20 cellular contexts compared by ENCODE assay signal in the genomic region with DNA sequence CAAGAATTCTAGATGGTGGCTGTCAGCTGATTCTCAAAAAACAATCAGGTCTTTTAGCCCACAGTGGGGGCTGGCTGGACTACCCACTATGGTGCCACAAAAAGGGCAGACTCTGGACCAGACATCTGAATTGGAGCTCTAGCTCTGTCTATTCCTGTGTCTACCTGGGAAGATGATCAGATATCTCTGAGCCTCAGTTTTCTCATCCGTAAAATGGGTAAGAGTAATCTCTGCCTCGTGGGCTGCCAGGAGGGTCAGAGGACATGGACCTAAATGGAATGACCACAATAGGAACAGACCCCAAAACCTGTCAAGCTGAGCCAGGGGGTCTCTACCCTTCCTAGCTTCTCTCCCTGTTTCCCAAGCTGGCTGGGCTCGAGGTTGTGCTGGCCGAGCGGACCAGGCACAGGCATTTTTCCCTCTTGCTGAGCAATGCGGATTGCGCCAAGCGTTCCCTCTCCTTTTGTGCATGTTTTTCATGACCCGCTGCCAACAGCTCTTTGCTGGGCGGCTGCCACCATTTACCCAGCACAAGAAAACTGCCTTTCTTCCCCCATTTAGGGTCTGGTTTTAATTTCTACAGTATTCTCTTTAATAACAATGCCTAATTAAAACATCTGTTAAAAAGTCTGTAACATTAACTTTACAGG.
DNase-seq lines count a peak whose midpoint lies in the region; ATAC-seq and TF ChIP-seq lines count a peak whose summit lies in the region.
"Had no signal": no experiment of that assay in that cellular context is flagged by ENCODE, and none has a peak within 500 bp of the region (broad histone marks: within the 10 kb centered on the region; RNA-seq: fewer than 3 reads in every experiment).

No MANE protein-coding gene starts in this region.

- DNase-seq in C1 segment of cervical spinal cord (lab: John Stamatoyannopoulos, UW) (peak in 12 of 14 donors; percentile 3 to 71 (median 44)), anterior cingulate cortex (lab: John Stamatoyannopoulos, UW) (peak in 51 of 58 donors; percentile 8 to 81 (median 58)), fibroblast of peridontal ligament (ENCODE audit: extremely low read depth) (peak; percentile 14), occipital lobe (lab: John Stamatoyannopoulos, UW) (peak; percentile 48), nephron progenitor cell (no peak), glutamatergic neuron (no peak), DMS114 treated with DMSO at 0.1 percent for 48 hours (lab: John Stamatoyannopoulos, UW; ENCODE audit: unreplicated experiment) (no peak)
- DNase-seq in stimulated activated naive CD8-positive, alpha-beta T cell treated with anti-CD3 and anti-CD28 coated beads, Interleukin-15, Interleukin-2, amounts not matched to agents 100 U/mL and 50 U/mL, for 24 hours: no peak
- DNase-seq: activated CD8-positive, alpha-beta memory T cell treated with anti-CD3 and anti-CD28 coated beads, Interleukin-2, amount 10 ng/mL, durations not matched to agents 7 days and 5 days; activated effector memory CD4-positive, alpha-beta T cell treated with Interleukin-2 at 50 U/mL for 16 hours; effector CD4-positive, alpha-beta T cell; foreskin keratinocyte; GDM1; H9; Kasumi-1; mammary epithelial cell; natural killer cell; stomach had no signal

- TF ChIP-seq CTCF in nephron progenitor cell (IDR thresholded peaks at IDR 0.05) (no peak), glutamatergic neuron (IDR thresholded peaks at IDR 0.05; ENCODE audit: partially characterized antibody, unreplicated experiment) (no peak)

- no peak for ATAC-seq in stimulated activated naive CD8-positive, alpha-beta T cell treated with anti-CD3 and anti-CD28 coated beads, Interleukin-15, Interleukin-2, amounts not matched to agents 100 U/mL and 50 U/mL, for 24 hours
- ATAC-seq: activated CD4-positive, CD25-positive, alpha-beta regulatory T cell treated with anti-CD3 and anti-CD28 coated beads, Interleukin-2, amount 50 U/mL, for 24 hours; activated CD8-positive, alpha-beta memory T cell treated with anti-CD3 and anti-CD28 coated beads, Interleukin-2, amount 10 ng/mL, durations not matched to agents 7 days and 5 days; foreskin keratinocyte; natural killer cell had no signal

- H3K4me1 Mint-ChIP-seq in nephron progenitor cell (peaks cover 12% of the 10 kb centered on the region), glutamatergic neuron (ENCODE audit: low read depth, unreplicated experiment) (no peaks in the 10 kb centered on the region)

- H3K4me3 Mint-ChIP-seq in nephron progenitor cell (no peak overlapping the region), glutamatergic neuron (ENCODE audit: unreplicated experiment) (no peak overlapping the region)
- H3K4me3 Mint-ChIP-seq: activated CD8-positive, alpha-beta memory T cell treated with anti-CD3 and anti-CD28 coated beads, Interleukin-2, amount 10 ng/mL, durations not matched to agents 7 days and 5 days; brain; H9; natural killer cell had no signal

- H3K27ac Mint-ChIP-seq in nephron progenitor cell (no peak overlapping the region), glutamatergic neuron (ENCODE audit: unreplicated experiment) (no peak overlapping the region)
- H3K27ac Mint-ChIP-seq: activated CD8-positive, alpha-beta memory T cell treated with anti-CD3 and anti-CD28 coated beads, Interleukin-2, amount 10 ng/mL, durations not matched to agents 7 days and 5 days; brain; H9; natural killer cell had no signal

- H3K36me3 Mint-ChIP-seq in nephron progenitor cell (ENCODE audit: low read depth): no peaks in the 10 kb centered on the region
- H3K36me3 Mint-ChIP-seq in glutamatergic neuron (ENCODE audit: unreplicated experiment): no peaks in the 10 kb centered on the region
- H3K36me3 Mint-ChIP-seq: activated CD8-positive, alpha-beta memory T cell treated with anti-CD3 and anti-CD28 coated beads, Interleukin-2, amount 10 ng/mL, durations not matched to agents 7 days and 5 days; brain; natural killer cell had no signal

- H3K27me3 Mint-ChIP-seq in nephron progenitor cell (ENCODE audit: low read depth, poor library complexity) (peaks cover 10% of the 10 kb centered on the region), glutamatergic neuron (ENCODE audit: unreplicated experiment) (no peaks in the 10 kb centered on the region)

- H3K9me3 Mint-ChIP-seq in nephron progenitor cell: no peaks in the 10 kb centered on the region
- peaks cover 2% of the 10 kb centered on the region for H3K9me3 Mint-ChIP-seq in glutamatergic neuron (ENCODE audit: unreplicated experiment)
- H3K9me3 Mint-ChIP-seq: H9, natural killer cell had no signal

Comparison
In these comparisons a context has a peak if more than half of its experiments do, and no peak if none do; other contexts are left out.
1. DNase-seq: peak in C1 segment of cervical spinal cord (12 of 14), anterior cingulate cortex (51 of 58), fibroblast of peridontal ligament (single experiment) and occipital lobe (single experiment); none in nephron progenitor cell (single experiment), stimulated activated naive CD8-positive, alpha-beta T cell treated with anti-CD3 and anti-CD28 coated beads, Interleukin-15, Interleukin-2, amounts not matched to agents 100 U/mL and 50 U/mL, for 24 hours (single experiment), glutamatergic neuron (single experiment) and DMS114 treated with DMSO at 0.1 percent for 48 hours (single experiment).